Comparison of ENCODE assay signal across 1 cellular context in genomic region chr16:71853413-71853812, GRCh38.
TF ChIP-seq lines count a peak whose summit lies in the region.

No MANE protein-coding gene starts in this region.

TF ChIP-seq in GM12878, 131 proteins besides CTCF, POLR2A, EP300 and RAD21 (continues in another document):
- TF ChIP-seq DPF2 (IDR thresholded peaks at IDR 0.05) (peak; percentile 58), IKZF2 (IDR thresholded peaks at IDR 0.05) (peak; percentile 65 to 79; a peak in 3 of 4 replicates), CBX3 (IDR thresholded peaks at IDR 0.05; ENCODE audit: borderline replicate concordance, low read depth) (no peak), MYC (IDR thresholded peaks at IDR 0.05; ENCODE audit: insufficient read depth, insufficient read length, insufficient replicate concordance, low read length, severe bottlenecking) (no peak), SKIL (IDR thresholded peaks at IDR 0.05; ENCODE audit: low read depth, poor library complexity, severe bottlenecking) (peak; percentile 38), FOXK2 (IDR thresholded peaks at IDR 0.05) (no peak), RELB (IDR thresholded peaks at IDR 0.05; ENCODE audit: low read depth) (peak; percentile 47; the same call in 1 of the 2 replicates), HDAC2 (IDR thresholded peaks at IDR 0.05) (no peak), RUNX3 (IDR thresholded peaks at IDR 0.05; ENCODE audit: low read length) (peak; percentile 55; the same call in 1 of the 2 replicates), IKZF1 (conservative IDR thresholded peaks at IDR 0.05) (peak; percentile 76), GATAD2B (conservative IDR thresholded peaks at IDR 0.05; ENCODE audit: low read depth) (no peak), MEF2B (IDR thresholded peaks at IDR 0.05; ENCODE audit: partially characterized antibody, poor library complexity, severe bottlenecking) (peak; percentile 29), EED (IDR thresholded peaks at IDR 0.05; ENCODE audit: low read depth) (peak; percentile 61), YY1 (IDR thresholded peaks at IDR 0.05; ENCODE audit: low read depth, low read length) (0 out of 2 replicates have a peak, but pooled peaks have one; percentile 18), MEF2A (IDR thresholded peaks at IDR 0.05; ENCODE audit: insufficient read depth, low read depth, low read length) (peak; percentile 72; the same call in 1 of the 2 replicates), TCF12 (IDR thresholded peaks at IDR 0.05; ENCODE audit: low read depth, low read length) (peak; percentile 77), FOS (IDR thresholded peaks at IDR 0.05; ENCODE audit: borderline replicate concordance, extremely low read depth, insufficient read length) (no peak), RAD51 (IDR thresholded peaks at IDR 0.05) (peak; percentile 73; the same call in 1 of the 2 replicates), CREM (IDR thresholded peaks at IDR 0.05; ENCODE audit: low read depth) (peak; percentile 33; the same call in 1 of the 2 replicates), BCL11A (IDR thresholded peaks at IDR 0.05; ENCODE audit: low read depth, low read length) (0 out of 2 replicates have a peak, but pooled peaks have one; percentile 22), TCF3 (IDR thresholded peaks at IDR 0.05; ENCODE audit: borderline replicate concordance, insufficient read depth, low read depth, low read length) (peak; percentile 89; the same call in 1 of the 2 replicates), BMI1 (IDR thresholded peaks at IDR 0.05; ENCODE audit: borderline replicate concordance) (no peak), CHD2 (IDR thresholded peaks at IDR 0.05; ENCODE audit: borderline replicate concordance, low read depth, low read length) (peak; percentile 78), IRF4 (IDR thresholded peaks at IDR 0.05; ENCODE audit: low read depth, low read length) (peak; percentile 67), PAX5 (IDR thresholded peaks at IDR 0.05; ENCODE audit: borderline replicate concordance, low read depth, low read length) (peak; percentile 48; the same call in 1 of the 2 replicates), MTA2 (IDR thresholded peaks at IDR 0.05; ENCODE audit: low read depth) (peak; percentile 37; the same call in 1 of the 2 replicates), NR2F1 (conservative IDR thresholded peaks at IDR 0.05) (peak; percentile 86), EGR1 (IDR thresholded peaks at IDR 0.05; ENCODE audit: borderline replicate concordance in 1 of 2, low read depth in 2 of 2, low read length in 2 of 2) (peak in 1 of 2 experiments; percentile 7; a peak in 1 of 3 replicates), NRF1 (conservative IDR thresholded peaks at IDR 0.05; ENCODE audit: low read depth, low read length) (no peak), SPI1 (IDR thresholded peaks at IDR 0.05; ENCODE audit: borderline replicate concordance, insufficient read depth, low read depth, low read length) (peak; percentile 94), NR2C1 (IDR thresholded peaks at IDR 0.05) (0 out of 2 replicates have a peak, but pooled peaks have one; percentile 20), FOXM1 (IDR thresholded peaks at IDR 0.05; ENCODE audit: low read depth, low read length) (peak; percentile 70; the same call in 1 of the 2 replicates), ZNF24 (IDR thresholded peaks at IDR 0.05) (no peak), PBX3 (IDR thresholded peaks at IDR 0.05; ENCODE audit: insufficient replicate concordance, low read depth, low read length) (peak; percentile 65), NFYA (IDR thresholded peaks at IDR 0.05; ENCODE audit: borderline replicate concordance, low read depth, low read length) (no peak)
- TF ChIP-seq, protein P1, sequence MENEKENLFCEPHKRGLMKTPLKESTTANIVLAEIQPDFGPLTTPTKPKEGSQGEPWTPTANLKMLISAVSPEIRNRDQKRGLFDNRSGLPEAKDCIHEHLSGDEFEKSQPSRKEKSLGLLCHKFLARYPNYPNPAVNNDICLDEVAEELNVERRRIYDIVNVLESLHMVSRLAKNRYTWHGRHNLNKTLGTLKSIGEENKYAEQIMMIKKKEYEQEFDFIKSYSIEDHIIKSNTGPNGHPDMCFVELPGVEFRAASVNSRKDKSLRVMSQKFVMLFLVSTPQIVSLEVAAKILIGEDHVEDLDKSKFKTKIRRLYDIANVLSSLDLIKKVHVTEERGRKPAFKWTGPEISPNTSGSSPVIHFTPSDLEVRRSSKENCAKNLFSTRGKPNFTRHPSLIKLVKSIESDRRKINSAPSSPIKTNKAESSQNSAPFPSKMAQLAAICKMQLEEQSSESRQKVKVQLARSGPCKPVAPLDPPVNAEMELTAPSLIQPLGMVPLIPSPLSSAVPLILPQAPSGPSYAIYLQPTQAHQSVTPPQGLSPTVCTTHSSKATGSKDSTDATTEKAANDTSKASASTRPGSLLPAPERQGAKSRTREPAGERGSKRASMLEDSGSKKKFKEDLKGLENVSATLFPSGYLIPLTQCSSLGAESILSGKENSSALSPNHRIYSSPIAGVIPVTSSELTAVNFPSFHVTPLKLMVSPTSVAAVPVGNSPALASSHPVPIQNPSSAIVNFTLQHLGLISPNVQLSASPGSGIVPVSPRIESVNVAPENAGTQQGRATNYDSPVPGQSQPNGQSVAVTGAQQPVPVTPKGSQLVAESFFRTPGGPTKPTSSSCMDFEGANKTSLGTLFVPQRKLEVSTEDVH (IDR thresholded peaks at IDR 0.05; ENCODE audit: low read depth, partially characterized antibody): no peak
- TF ChIP-seq, protein P2, sequence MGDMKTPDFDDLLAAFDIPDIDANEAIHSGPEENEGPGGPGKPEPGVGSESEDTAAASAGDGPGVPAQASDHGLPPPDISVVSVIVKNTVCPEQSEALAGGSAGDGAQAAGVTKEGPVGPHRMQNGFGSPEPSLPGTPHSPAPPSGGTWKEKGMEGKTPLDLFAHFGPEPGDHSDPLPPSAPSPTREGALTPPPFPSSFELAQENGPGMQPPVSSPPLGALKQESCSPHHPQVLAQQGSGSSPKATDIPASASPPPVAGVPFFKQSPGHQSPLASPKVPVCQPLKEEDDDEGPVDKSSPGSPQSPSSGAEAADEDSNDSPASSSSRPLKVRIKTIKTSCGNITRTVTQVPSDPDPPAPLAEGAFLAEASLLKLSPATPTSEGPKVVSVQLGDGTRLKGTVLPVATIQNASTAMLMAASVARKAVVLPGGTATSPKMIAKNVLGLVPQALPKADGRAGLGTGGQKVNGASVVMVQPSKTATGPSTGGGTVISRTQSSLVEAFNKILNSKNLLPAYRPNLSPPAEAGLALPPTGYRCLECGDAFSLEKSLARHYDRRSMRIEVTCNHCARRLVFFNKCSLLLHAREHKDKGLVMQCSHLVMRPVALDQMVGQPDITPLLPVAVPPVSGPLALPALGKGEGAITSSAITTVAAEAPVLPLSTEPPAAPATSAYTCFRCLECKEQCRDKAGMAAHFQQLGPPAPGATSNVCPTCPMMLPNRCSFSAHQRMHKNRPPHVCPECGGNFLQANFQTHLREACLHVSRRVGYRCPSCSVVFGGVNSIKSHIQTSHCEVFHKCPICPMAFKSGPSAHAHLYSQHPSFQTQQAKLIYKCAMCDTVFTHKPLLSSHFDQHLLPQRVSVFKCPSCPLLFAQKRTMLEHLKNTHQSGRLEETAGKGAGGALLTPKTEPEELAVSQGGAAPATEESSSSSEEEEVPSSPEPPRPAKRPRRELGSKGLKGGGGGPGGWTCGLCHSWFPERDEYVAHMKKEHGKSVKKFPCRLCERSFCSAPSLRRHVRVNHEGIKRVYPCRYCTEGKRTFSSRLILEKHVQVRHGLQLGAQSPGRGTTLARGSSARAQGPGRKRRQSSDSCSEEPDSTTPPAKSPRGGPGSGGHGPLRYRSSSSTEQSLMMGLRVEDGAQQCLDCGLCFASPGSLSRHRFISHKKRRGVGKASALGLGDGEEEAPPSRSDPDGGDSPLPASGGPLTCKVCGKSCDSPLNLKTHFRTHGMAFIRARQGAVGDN (IDR thresholded peaks at IDR 0.05): no peak
- TF ChIP-seq, protein P3, sequence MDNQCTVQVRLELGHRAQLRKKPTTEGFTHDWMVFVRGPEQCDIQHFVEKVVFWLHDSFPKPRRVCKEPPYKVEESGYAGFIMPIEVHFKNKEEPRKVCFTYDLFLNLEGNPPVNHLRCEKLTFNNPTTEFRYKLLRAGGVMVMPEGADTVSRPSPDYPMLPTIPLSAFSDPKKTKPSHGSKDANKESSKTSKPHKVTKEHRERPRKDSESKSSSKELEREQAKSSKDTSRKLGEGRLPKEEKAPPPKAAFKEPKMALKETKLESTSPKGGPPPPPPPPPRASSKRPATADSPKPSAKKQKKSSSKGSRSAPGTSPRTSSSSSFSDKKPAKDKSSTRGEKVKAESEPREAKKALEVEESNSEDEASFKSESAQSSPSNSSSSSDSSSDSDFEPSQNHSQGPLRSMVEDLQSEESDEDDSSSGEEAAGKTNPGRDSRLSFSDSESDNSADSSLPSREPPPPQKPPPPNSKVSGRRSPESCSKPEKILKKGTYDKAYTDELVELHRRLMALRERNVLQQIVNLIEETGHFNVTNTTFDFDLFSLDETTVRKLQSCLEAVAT (IDR thresholded peaks at IDR 0.05): no peak
- TF ChIP-seq, protein P4, sequence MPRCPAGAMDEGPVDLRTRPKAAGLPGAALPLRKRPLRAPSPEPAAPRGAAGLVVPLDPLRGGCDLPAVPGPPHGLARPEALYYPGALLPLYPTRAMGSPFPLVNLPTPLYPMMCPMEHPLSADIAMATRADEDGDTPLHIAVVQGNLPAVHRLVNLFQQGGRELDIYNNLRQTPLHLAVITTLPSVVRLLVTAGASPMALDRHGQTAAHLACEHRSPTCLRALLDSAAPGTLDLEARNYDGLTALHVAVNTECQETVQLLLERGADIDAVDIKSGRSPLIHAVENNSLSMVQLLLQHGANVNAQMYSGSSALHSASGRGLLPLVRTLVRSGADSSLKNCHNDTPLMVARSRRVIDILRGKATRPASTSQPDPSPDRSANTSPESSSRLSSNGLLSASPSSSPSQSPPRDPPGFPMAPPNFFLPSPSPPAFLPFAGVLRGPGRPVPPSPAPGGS (IDR thresholded peaks at IDR 0.05; ENCODE audit: borderline replicate concordance, insufficient read depth, low read depth, low read length, poor library complexity, severe bottlenecking): no peak
- TF ChIP-seq, protein P5, sequence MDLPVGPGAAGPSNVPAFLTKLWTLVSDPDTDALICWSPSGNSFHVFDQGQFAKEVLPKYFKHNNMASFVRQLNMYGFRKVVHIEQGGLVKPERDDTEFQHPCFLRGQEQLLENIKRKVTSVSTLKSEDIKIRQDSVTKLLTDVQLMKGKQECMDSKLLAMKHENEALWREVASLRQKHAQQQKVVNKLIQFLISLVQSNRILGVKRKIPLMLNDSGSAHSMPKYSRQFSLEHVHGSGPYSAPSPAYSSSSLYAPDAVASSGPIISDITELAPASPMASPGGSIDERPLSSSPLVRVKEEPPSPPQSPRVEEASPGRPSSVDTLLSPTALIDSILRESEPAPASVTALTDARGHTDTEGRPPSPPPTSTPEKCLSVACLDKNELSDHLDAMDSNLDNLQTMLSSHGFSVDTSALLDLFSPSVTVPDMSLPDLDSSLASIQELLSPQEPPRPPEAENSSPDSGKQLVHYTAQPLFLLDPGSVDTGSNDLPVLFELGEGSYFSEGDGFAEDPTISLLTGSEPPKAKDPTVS (IDR thresholded peaks at IDR 0.05; ENCODE audit: low read depth, low read length): no peak
- TF ChIP-seq, protein P6, sequence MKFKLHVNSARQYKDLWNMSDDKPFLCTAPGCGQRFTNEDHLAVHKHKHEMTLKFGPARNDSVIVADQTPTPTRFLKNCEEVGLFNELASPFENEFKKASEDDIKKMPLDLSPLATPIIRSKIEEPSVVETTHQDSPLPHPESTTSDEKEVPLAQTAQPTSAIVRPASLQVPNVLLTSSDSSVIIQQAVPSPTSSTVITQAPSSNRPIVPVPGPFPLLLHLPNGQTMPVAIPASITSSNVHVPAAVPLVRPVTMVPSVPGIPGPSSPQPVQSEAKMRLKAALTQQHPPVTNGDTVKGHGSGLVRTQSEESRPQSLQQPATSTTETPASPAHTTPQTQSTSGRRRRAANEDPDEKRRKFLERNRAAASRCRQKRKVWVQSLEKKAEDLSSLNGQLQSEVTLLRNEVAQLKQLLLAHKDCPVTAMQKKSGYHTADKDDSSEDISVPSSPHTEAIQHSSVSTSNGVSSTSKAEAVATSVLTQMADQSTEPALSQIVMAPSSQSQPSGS (IDR thresholded peaks at IDR 0.05; ENCODE audit: low read length): peak; percentile 70; the same call in 1 of the 2 replicates
- TF ChIP-seq, protein P7, sequence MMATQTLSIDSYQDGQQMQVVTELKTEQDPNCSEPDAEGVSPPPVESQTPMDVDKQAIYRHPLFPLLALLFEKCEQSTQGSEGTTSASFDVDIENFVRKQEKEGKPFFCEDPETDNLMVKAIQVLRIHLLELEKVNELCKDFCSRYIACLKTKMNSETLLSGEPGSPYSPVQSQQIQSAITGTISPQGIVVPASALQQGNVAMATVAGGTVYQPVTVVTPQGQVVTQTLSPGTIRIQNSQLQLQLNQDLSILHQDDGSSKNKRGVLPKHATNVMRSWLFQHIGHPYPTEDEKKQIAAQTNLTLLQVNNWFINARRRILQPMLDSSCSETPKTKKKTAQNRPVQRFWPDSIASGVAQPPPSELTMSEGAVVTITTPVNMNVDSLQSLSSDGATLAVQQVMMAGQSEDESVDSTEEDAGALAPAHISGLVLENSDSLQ (IDR thresholded peaks at IDR 0.05): peak; percentile 35; the same call in 1 of the 2 replicates
